In the genomic region with DNA sequence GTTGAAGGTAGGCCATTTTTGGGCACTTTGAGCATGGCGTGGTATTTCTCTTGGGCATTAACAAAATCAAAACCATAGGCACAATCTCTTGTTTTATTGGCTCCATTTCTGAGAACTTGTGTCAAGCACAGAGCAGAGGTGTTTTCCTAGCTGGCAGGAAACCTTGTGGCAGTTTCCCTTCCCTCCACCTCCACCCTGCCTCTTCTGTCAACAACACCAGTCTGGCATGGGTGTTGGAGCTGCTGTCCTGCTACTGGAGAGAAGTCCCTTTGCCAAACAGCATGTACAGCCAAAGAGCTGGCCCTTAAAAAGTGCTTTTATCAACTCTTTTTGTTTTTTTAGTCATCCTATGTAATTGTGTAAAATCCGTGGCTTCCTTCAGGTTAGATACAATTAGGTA, we compare ENCODE assay signal across 17 cellular contexts. TPM values are rescaled to one million over a fixed set of nuclear protein-coding genes. Genes with fewer than 3 reads are reported as not detected.
A peak's percentile ranks its signal among the peaks of the same experiment; 100 is the strongest.
DNase-seq lines count a peak whose midpoint lies in the region; ATAC-seq and TF ChIP-seq lines count a peak whose summit lies in the region.
"Had no signal": no experiment of that assay in that cellular context is flagged by ENCODE, and none has a peak within 500 bp of the region (broad histone marks: within the 10 kb centered on the region; RNA-seq: fewer than 3 reads in every experiment).

No MANE protein-coding gene starts in this region.

- H3K4me1 ChIP-seq in CD4-positive, CD25-positive, alpha-beta regulatory T cell (ENCODE audit: control insufficient read depth, insufficient read depth, low read length, poor library complexity, severe bottlenecking) = peaks cover 13% of the 10 kb centered on the region

- no peak overlapping the region for H3K4me3 ChIP-seq in CD4-positive, CD25-positive, alpha-beta regulatory T cell (ENCODE audit: low read depth, low read length)
- H3K4me3 ChIP-seq: dorsolateral prefrontal cortex, Peyer's patch had no signal

- peaks cover 97% of the 10 kb centered on the region for H3K36me3 ChIP-seq in CD4-positive, CD25-positive, alpha-beta regulatory T cell (ENCODE audit: control insufficient read depth, insufficient read depth, low read length)

- CTCF ChIA-PET in Calu3 (lab: Charles Lee) = no interaction called here

- intact Hi-C loops in Calu3 (cut with micrococcal nuclease; ENCODE audit: unreplicated experiment) = no loop called here

- no peaks in the 10 kb centered on the region for H3K27me3 Mint-ChIP-seq in CD4-positive, CD25-positive, alpha-beta regulatory T cell
- no peaks in the 10 kb centered on the region for H3K27me3 Mint-ChIP-seq in Calu3 (ENCODE audit: unreplicated experiment)
- H3K27me3 Mint-ChIP-seq in activated T-helper 17 cell treated with anti-CD3 and anti-CD28 coated beads, Interleukin-2, amount 50 U/mL, for 72 hours = no peaks in the 10 kb centered on the region
- H3K27me3 Mint-ChIP-seq: naive B cell had no signal

- no peaks in the 10 kb centered on the region for H3K27me3 ChIP-seq in CD4-positive, CD25-positive, alpha-beta regulatory T cell (ENCODE audit: control insufficient read depth, insufficient read depth, low read length)
- H3K27me3 ChIP-seq: dorsolateral prefrontal cortex, Peyer's patch had no signal

- peaks cover 64% of the 10 kb centered on the region for H3K36me3 Mint-ChIP-seq in CD4-positive, CD25-positive, alpha-beta regulatory T cell
- peaks cover 73% of the 10 kb centered on the region for H3K36me3 Mint-ChIP-seq in Calu3 (ENCODE audit: insufficient read depth, unreplicated experiment)
- H3K36me3 Mint-ChIP-seq in activated T-helper 17 cell treated with anti-CD3 and anti-CD28 coated beads, Interleukin-2, amount 50 U/mL, for 72 hours (ENCODE audit: low read depth) = peaks cover 100% of the 10 kb centered on the region

- H3K4me3 Mint-ChIP-seq in CD4-positive, CD25-positive, alpha-beta regulatory T cell = no peak overlapping the region
- H3K4me3 Mint-ChIP-seq in Calu3 (ENCODE audit: low read depth, unreplicated experiment) = no peak overlapping the region
- H3K4me3 Mint-ChIP-seq in activated T-helper 17 cell treated with anti-CD3 and anti-CD28 coated beads, Interleukin-2, amount 50 U/mL, for 72 hours = peak overlapping the region; percentile 48
- H3K4me3 Mint-ChIP-seq: naive B cell had no signal

- no peak for TF ChIP-seq CTCF in Calu3 (IDR thresholded peaks at IDR 0.05; ENCODE audit: unreplicated experiment)

- TSS peak; percentile 23 for BruUV-seq in Calu3 (replicated peaks; lab: Mats Ljungman, UMichigan)

- no peaks in the 10 kb centered on the region for H3K9me3 ChIP-seq in CD4-positive, CD25-positive, alpha-beta regulatory T cell (ENCODE audit: control insufficient read depth in 2 of 2, low read length in 2 of 2)
- H3K9me3 ChIP-seq: Peyer's patch had no signal

- H3K4me1 Mint-ChIP-seq in CD4-positive, CD25-positive, alpha-beta regulatory T cell = peaks cover 29 to 72% (median 42%) of the 10 kb centered on the region in 4 donors
- H3K4me1 Mint-ChIP-seq in Calu3 (ENCODE audit: low read depth, unreplicated experiment) = peaks cover 15% of the 10 kb centered on the region
- peaks cover 46% of the 10 kb centered on the region for H3K4me1 Mint-ChIP-seq in activated T-helper 17 cell treated with anti-CD3 and anti-CD28 coated beads, Interleukin-2, amount 50 U/mL, for 72 hours

- DNase-seq in CD4-positive, CD25-positive, alpha-beta regulatory T cell = peak in 1 of 3 donors; percentile 29
- DNase-seq in Calu3 (no peak), left lobe of liver (ENCODE audit: low spot score) (peak; percentile 82), NCI-H69 (lab: John Stamatoyannopoulos, UW) (no peak), NAMALWA (ENCODE audit: low spot score) (no peak)
- DNase-seq: dorsolateral prefrontal cortex, GDM1, KG1, naive B cell, NCI-H1436, NCI-H2171, NCI-H748 treated with DMSO at 0.1 percent for 48 hours, Peyer's patch had no signal

- ATAC-seq in CD4-positive, CD25-positive, alpha-beta regulatory T cell (ENCODE audit: low read depth in 2 of 2) = no peak
- peak; percentile 56 for ATAC-seq in activated T-helper 17 cell treated with anti-CD3 and anti-CD28 coated beads, Interleukin-2, amount 50 U/mL, for 72 hours (replicated peaks)
- ATAC-seq in left lobe of liver (peak; percentile 98), GM21529 (IDR thresholded peaks at IDR 0.05; ENCODE audit: unreplicated experiment) (no peak), GM19452 (IDR thresholded peaks at IDR 0.05; ENCODE audit: unreplicated experiment) (no peak)
- ATAC-seq: esophagus mucosa had no signal

- peak overlapping the region; percentile 24 to 84 (median 73) for H3K27ac Mint-ChIP-seq in CD4-positive, CD25-positive, alpha-beta regulatory T cell
- H3K27ac Mint-ChIP-seq in Calu3 (ENCODE audit: unreplicated experiment) = no peak overlapping the region
- peak overlapping the region; percentile 23 for H3K27ac Mint-ChIP-seq in activated T-helper 17 cell treated with anti-CD3 and anti-CD28 coated beads, Interleukin-2, amount 50 U/mL, for 72 hours

- H3K9me3 Mint-ChIP-seq in CD4-positive, CD25-positive, alpha-beta regulatory T cell = no peaks in the 10 kb centered on the region
- H3K9me3 Mint-ChIP-seq in Calu3 (ENCODE audit: low read depth, unreplicated experiment) = no peaks in the 10 kb centered on the region
- no peaks in the 10 kb centered on the region for H3K9me3 Mint-ChIP-seq in activated T-helper 17 cell treated with anti-CD3 and anti-CD28 coated beads, Interleukin-2, amount 50 U/mL, for 72 hours
- H3K9me3 Mint-ChIP-seq: naive B cell had no signal

- no peak overlapping the region for H3K27ac ChIP-seq in CD4-positive, CD25-positive, alpha-beta regulatory T cell (ENCODE audit: insufficient read depth, low read length, poor library complexity, severe bottlenecking)

RNA-seq across cellular contexts. Expression of a gene that starts 16.0 kb away (rescaled TPM):
- 228 TPM for total RNA-seq in CD4-positive, CD25-positive, alpha-beta regulatory T cell
- 10 to 100 TPM; 52.4 to 63.8 (median 58.8) TPM for polyA plus RNA-seq in CD4-positive, CD25-positive, alpha-beta regulatory T cell
- total RNA-seq in Calu3 (2022) = 457 and 484 TPM in 2 replicates
- total RNA-seq in activated T-helper 17 cell treated with anti-CD3 and anti-CD28 coated beads, Interleukin-2, amount 50 U/mL, for 72 hours = 100 to 1,000 TPM; 206 to 244 TPM
- total RNA-seq in left lobe of liver = 110 TPM

Comparison
In these comparisons a context has a peak if more than half of its experiments do, and no peak if none do; other contexts are left out.
1. ATAC-seq: peak in activated T-helper 17 cell treated with anti-CD3 and anti-CD28 coated beads, Interleukin-2, amount 50 U/mL, for 72 hours (single experiment) and left lobe of liver (single experiment); none in CD4-positive, CD25-positive, alpha-beta regulatory T cell (0 of 2), GM21529 (single experiment) and GM19452 (single experiment).